Comparison of ENCODE assay signal across 26 cellular contexts in the genomic region with DNA sequence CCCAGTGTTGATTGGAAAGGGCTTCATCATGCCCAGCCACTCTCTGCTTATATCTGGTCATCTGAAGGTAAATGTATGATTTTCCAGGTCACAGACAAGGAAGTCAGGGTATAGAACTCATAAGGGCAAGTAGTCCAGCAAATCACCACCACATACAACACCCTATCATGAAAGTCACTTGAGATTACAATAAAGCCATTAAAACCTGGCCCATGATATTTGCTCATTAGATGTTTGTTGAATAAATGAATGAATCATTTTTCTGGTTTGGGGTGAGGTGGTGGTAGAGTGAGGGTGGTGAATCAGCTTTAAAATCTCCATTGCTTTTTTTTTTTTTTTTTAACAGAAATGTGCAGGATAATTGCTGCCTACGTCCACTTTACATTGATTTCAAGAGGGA.
"Had no signal": no experiment of that assay in that cellular context is flagged by ENCODE, and none has a peak within 500 bp of the region (broad histone marks: within the 10 kb centered on the region; RNA-seq: fewer than 3 reads in every experiment).

No MANE protein-coding gene starts in this region.

- H3K36me3 ChIP-seq: ascending aorta, breast epithelium had no signal

- DNase-seq: activated CD4-positive, alpha-beta T cell treated with anti-CD3 and anti-CD28 coated beads, Interleukin-2, amount 10 ng/mL, durations not matched to agents 24 days and 14 days; activated CD4-positive, alpha-beta T cell treated with anti-CD3 and anti-CD28 coated beads, Interleukin-2, amount 50 U/mL, for 4 hours; activated CD8-positive, alpha-beta T cell treated with anti-CD3 and anti-CD28 coated beads for 36 hours; activated gamma-delta T cell; activated naive CD4-positive, alpha-beta T cell treated with Interleukin-2 at 50 U/mL for 16 hours; activated naive CD8-positive, alpha-beta T cell treated with anti-CD3 and anti-CD28 coated beads, Interleukin-2, amount 10 ng/mL, durations not matched to agents 7 days and 5 days; activated T-cell treated with anti-CD3 and anti-CD28 coated beads, Interleukin-2, amount 50 U/mL, for 1 hour; amygdala; body of pancreas; central memory CD4-positive, alpha-beta T cell; Karpas-422; KBM-7; NCI-H2227 treated with DMSO at 0.1 percent for 48 hours; NCI-H524 treated with DMSO at 0.1 percent for 48 hours; SW 1271; T-helper 1 cell; T-helper 2 cell; T-helper 9 cell had no signal

- H3K4me3 ChIP-seq: ascending aorta, body of pancreas, breast epithelium had no signal

- H3K4me3 Mint-ChIP-seq: activated CD4-positive, alpha-beta T cell treated with anti-CD3 and anti-CD28 coated beads, Interleukin-2, amount 10 ng/mL, durations not matched to agents 24 days and 14 days; activated CD8-positive, alpha-beta T cell treated with anti-CD3 and anti-CD28 coated beads for 36 hours; activated naive CD4-positive, alpha-beta T cell treated with anti-CD3 and anti-CD28 coated beads, Interleukin-2, amount 50 U/mL, for 24 hours; activated naive CD8-positive, alpha-beta T cell treated with anti-CD3 and anti-CD28 coated beads, Interleukin-2, amount 10 ng/mL, durations not matched to agents 7 days and 5 days; IgD-negative memory B cell had no signal

- H3K27ac Mint-ChIP-seq: activated CD4-positive, alpha-beta T cell treated with anti-CD3 and anti-CD28 coated beads, Interleukin-2, amount 10 ng/mL, durations not matched to agents 24 days and 14 days; activated CD8-positive, alpha-beta T cell treated with anti-CD3 and anti-CD28 coated beads for 36 hours; activated naive CD4-positive, alpha-beta T cell treated with anti-CD3 and anti-CD28 coated beads, Interleukin-2, amount 50 U/mL, for 24 hours; activated naive CD8-positive, alpha-beta T cell treated with anti-CD3 and anti-CD28 coated beads, Interleukin-2, amount 10 ng/mL, durations not matched to agents 7 days and 5 days; activated T-helper 2 cell treated with anti-CD3 and anti-CD28 coated beads, Interferon-gamma antibody, Interleukin-2, Interleukin-4, amounts not matched to agents 10 μg/mL and 5 μg/mL and 100 μg/mL, durations not matched to agents 14 hours and 24 hours and 36 hours; IgD-negative memory B cell had no signal

- H3K27me3 Mint-ChIP-seq: activated CD4-positive, alpha-beta T cell treated with anti-CD3 and anti-CD28 coated beads, Interleukin-2, amount 10 ng/mL, durations not matched to agents 24 days and 14 days; IgD-negative memory B cell had no signal

- H3K27ac ChIP-seq: ascending aorta, body of pancreas, breast epithelium, RWPE1 had no signal

- H3K27me3 ChIP-seq: ascending aorta, body of pancreas, breast epithelium had no signal

- H3K4me1 ChIP-seq: ascending aorta, body of pancreas, breast epithelium had no signal

- H3K9me3 Mint-ChIP-seq: activated CD4-positive, alpha-beta T cell treated with anti-CD3 and anti-CD28 coated beads, Interleukin-2, amount 10 ng/mL, durations not matched to agents 24 days and 14 days; activated CD8-positive, alpha-beta T cell treated with anti-CD3 and anti-CD28 coated beads for 36 hours; activated naive CD4-positive, alpha-beta T cell treated with anti-CD3 and anti-CD28 coated beads, Interleukin-2, amount 50 U/mL, for 24 hours; activated naive CD8-positive, alpha-beta T cell treated with anti-CD3 and anti-CD28 coated beads, Interleukin-2, amount 10 ng/mL, durations not matched to agents 7 days and 5 days; activated T-helper 2 cell treated with anti-CD3 and anti-CD28 coated beads, Interferon-gamma antibody, Interleukin-2, Interleukin-4, amounts not matched to agents 10 μg/mL and 5 μg/mL and 100 μg/mL, durations not matched to agents 14 hours and 24 hours and 36 hours; IgD-negative memory B cell had no signal

- H3K9me3 ChIP-seq: ascending aorta, body of pancreas, breast epithelium had no signal

- H3K36me3 Mint-ChIP-seq: activated naive CD4-positive, alpha-beta T cell treated with anti-CD3 and anti-CD28 coated beads, Interleukin-2, amount 50 U/mL, for 24 hours; activated naive CD8-positive, alpha-beta T cell treated with anti-CD3 and anti-CD28 coated beads, Interleukin-2, amount 10 ng/mL, durations not matched to agents 7 days and 5 days had no signal

- ATAC-seq: activated CD8-positive, alpha-beta T cell treated with anti-CD3 and anti-CD28 coated beads for 36 hours; body of pancreas; Right ventricle myocardium inferior had no signal

- FAIRE-seq: RCC 7860 had no signal

- H3K4me1 Mint-ChIP-seq: activated CD4-positive, alpha-beta T cell treated with anti-CD3 and anti-CD28 coated beads, Interleukin-2, amount 10 ng/mL, durations not matched to agents 24 days and 14 days; activated naive CD4-positive, alpha-beta T cell treated with anti-CD3 and anti-CD28 coated beads, Interleukin-2, amount 50 U/mL, for 24 hours; activated naive CD8-positive, alpha-beta T cell treated with anti-CD3 and anti-CD28 coated beads, Interleukin-2, amount 10 ng/mL, durations not matched to agents 7 days and 5 days; IgD-negative memory B cell had no signal
